Comparison of ENCODE assay signal across 1 cellular context in genomic region chr9:110148868-110149267, GRCh38.
TF ChIP-seq lines count a peak whose summit lies in the region.

No MANE protein-coding gene starts in this region.

TF ChIP-seq in IMR-90, 13 proteins besides CTCF, POLR2A, EP300 and RAD21 (continued from another document):
- no peak for TF ChIP-seq ELK1 (IDR thresholded peaks at IDR 0.05; ENCODE audit: borderline replicate concordance, low read depth, low read length)
